8 cellular contexts compared by ENCODE assay signal in genomic region chr6:82365011-82365751, GRCh38. TPM values are rescaled to one million over a fixed set of nuclear protein-coding genes. Genes with fewer than 3 reads are reported as not detected.
A peak's percentile ranks its signal among the peaks of the same experiment; 100 is the strongest.
DNase-seq lines count a peak whose midpoint lies in the region; ATAC-seq, FAIRE-seq and TF ChIP-seq lines count a peak whose summit lies in the region.

No MANE protein-coding gene starts in this region.

- peak overlapping the region; percentile 12 for H3K4me2 ChIP-seq in endothelial cell of umbilical vein (ENCODE audit: insufficient read depth, low read length)

- CTCF ChIA-PET in endothelial cell of umbilical vein (lab: Charles Lee), result interaction anchor here (0.9 kb wide), 1 partner anchor 689 kb away, joined by 3 read pairs; no protein-coding TSS in a partner anchor

- peak overlapping the region; percentile 47 for H3K9ac ChIP-seq in endothelial cell of umbilical vein (replicated peaks; ENCODE audit: extremely low read depth, insufficient read depth, low read length)
- H3K9ac ChIP-seq in mucosa of rectum (ENCODE audit: low read depth in 1 of 2, low read length in 2 of 2), result peak overlapping the region in 1 of 2 donors; percentile 75

- H3K79me2 ChIP-seq in endothelial cell of umbilical vein (ENCODE audit: control insufficient read depth, insufficient read depth, low read length), result no peaks in the 10 kb centered on the region

- dilution Hi-C loops in endothelial cell of umbilical vein (cut with MboI; ENCODE audit: extremely low pct_ligation_motif_present, low sequenced_read_pairs), result no loop called here

- peaks cover 31% of the 10 kb centered on the region for H3K36me3 ChIP-seq in SJSA1
- no peaks in the 10 kb centered on the region for H3K36me3 ChIP-seq in endothelial cell of umbilical vein (ENCODE audit: control insufficient read depth in 2 of 2, extremely low read depth in 1 of 2, insufficient read depth in 2 of 2, low read length in 2 of 2)
- H3K36me3 ChIP-seq in mucosa of rectum (ENCODE audit: control insufficient read depth in 2 of 2, insufficient read depth in 2 of 2, low read length in 2 of 2), result no peaks in the 10 kb centered on the region

- TF ChIP-seq POLR2A in H54 (IDR thresholded peaks at IDR 0.05; ENCODE audit: low read depth, low read length) (no peak), endothelial cell of umbilical vein (IDR thresholded peaks at IDR 0.05; ENCODE audit: low read depth, low read length) (no peak)

- no TSS peak for BruUV-seq in endothelial cell of umbilical vein (replicated peaks; lab: Mats Ljungman, UMichigan)

- H4K20me1 ChIP-seq in endothelial cell of umbilical vein (replicated peaks; ENCODE audit: control insufficient read depth, extremely low read depth, insufficient read depth, low read length), result no peaks in the 10 kb centered on the region

- DNase-seq in D341Med (ENCODE audit: low spot score), result peak; percentile 70
- peak; percentile 31 for DNase-seq in H54 (ENCODE audit: insufficient read length, low spot score)
- DNase-seq in SJSA1 (ENCODE audit: low read depth in 1 of 2, low spot score in 2 of 2), result no peak
- peak; percentile 24 for DNase-seq in endothelial cell of umbilical vein (ENCODE audit: low read depth, low spot score)
- no peak for DNase-seq in Ammon's horn (ENCODE audit: low spot score)
- no peak for DNase-seq in NCI-H2171 (lab: John Stamatoyannopoulos, UW)

- peaks cover 16% of the 10 kb centered on the region for H3K4me1 ChIP-seq in SJSA1 (replicated peaks)
- H3K4me1 ChIP-seq in endothelial cell of umbilical vein (ENCODE audit: control insufficient read depth, extremely low read depth, insufficient read depth, low read length), result peaks cover 4% of the 10 kb centered on the region
- H3K4me1 ChIP-seq in mucosa of rectum (ENCODE audit: control insufficient read depth in 2 of 2, insufficient read depth in 2 of 2, low read length in 2 of 2), result peaks cover 0 to 8% of the 10 kb centered on the region in 2 donors

- no peak for ATAC-seq in GM19455 (IDR thresholded peaks at IDR 0.05; ENCODE audit: unreplicated experiment)

- H3K4me3 ChIP-seq in SJSA1 (peak overlapping the region; percentile 67), endothelial cell of umbilical vein (replicated peaks in 1 of 3; ENCODE audit: insufficient read depth in 1 of 3, low read depth in 1 of 3, low read length in 3 of 3) (peak overlapping the region; percentile 74 to 97 (median 83)), mucosa of rectum (ENCODE audit: low read length in 2 of 2) (peak overlapping the region; percentile 81 to 88)

- H3K27ac ChIP-seq in SJSA1 (peak overlapping the region; percentile 80), endothelial cell of umbilical vein (ENCODE audit: insufficient read depth, low read depth, low read length) (no peak overlapping the region), mucosa of rectum (ENCODE audit: low read depth in 2 of 2, low read length in 2 of 2) (peak overlapping the region; percentile 61 to 64)

- TF ChIP-seq CTCF in endothelial cell of umbilical vein (IDR thresholded peaks at IDR 0.05; ENCODE audit: extremely low read depth in 1 of 2, insufficient read depth in 1 of 2, low read depth in 1 of 2, low read length in 2 of 2), result peak in 1 of 2 donors; percentile 28

- H3K27me3 ChIP-seq in SJSA1 (replicated peaks) (no peaks in the 10 kb centered on the region), endothelial cell of umbilical vein (ENCODE audit: control insufficient read depth in 2 of 2, insufficient read depth in 2 of 2, low read length in 2 of 2) (peaks cover 18 to 25% of the 10 kb centered on the region in 2 experiments), mucosa of rectum (ENCODE audit: control insufficient read depth in 2 of 2, insufficient read depth in 2 of 2, low read length in 2 of 2) (peaks cover 6 to 23% of the 10 kb centered on the region in 2 donors)

- intact Hi-C loops in endothelial cell of umbilical vein (cut with micrococcal nuclease), result loop anchor here (10.0 kb wide), 1 partner anchor 830 kb away; the partner anchor contains the start of genes PGM3 and RWDD2A

- POLR2A ChIA-PET in endothelial cell of umbilical vein (lab: Charles Lee), result no interaction called here

- no peak for FAIRE-seq in H54 (lab: Jason Lieb, UNC)
- FAIRE-seq in endothelial cell of umbilical vein (lab: Jason Lieb, UNC), result no peak

- no peaks in the 10 kb centered on the region for H3K9me1 ChIP-seq in endothelial cell of umbilical vein (replicated peaks; ENCODE audit: control insufficient read depth, extremely low read depth, insufficient read depth, low read length)

- peak overlapping the region; percentile 79 for H2AFZ ChIP-seq in endothelial cell of umbilical vein (ENCODE audit: low read depth, low read length)

- H3K9me3 ChIP-seq in SJSA1 (replicated peaks), result no peaks in the 10 kb centered on the region
- no peaks in the 10 kb centered on the region for H3K9me3 ChIP-seq in endothelial cell of umbilical vein (replicated peaks; ENCODE audit: control insufficient read depth, insufficient read depth, low read length)
- no peaks in the 10 kb centered on the region for H3K9me3 ChIP-seq in mucosa of rectum (ENCODE audit: control insufficient read depth in 2 of 2, low read length in 2 of 2)

TF ChIP-seq in endothelial cell of umbilical vein, 7 proteins besides CTCF, POLR2A, EP300 and RAD21:
- TF ChIP-seq JUN (IDR thresholded peaks at IDR 0.05; ENCODE audit: borderline replicate concordance, insufficient read depth, insufficient read length, low read depth) (no peak), EZH2 (IDR thresholded peaks at IDR 0.05; ENCODE audit: borderline replicate concordance, low read depth, low read length, severe bottlenecking) (no peak), GATA2 (IDR thresholded peaks at IDR 0.05; ENCODE audit: insufficient read depth, insufficient read length, low read depth, low read length) (no peak), MAX (IDR thresholded peaks at IDR 0.05; ENCODE audit: insufficient read depth, insufficient read length) (no peak), MYC (IDR thresholded peaks at IDR 0.05; ENCODE audit: low read depth, low read length) (no peak), POLR2AphosphoS5 (IDR thresholded peaks at IDR 0.05; ENCODE audit: insufficient read depth, low read depth, low read length) (no peak), FOS (IDR thresholded peaks at IDR 0.05; ENCODE audit: borderline replicate concordance, insufficient read depth, low read length) (no peak)

RNA-seq across cellular contexts. Expression of gene TPBG, which starts 1.6 kb away (rescaled TPM):
- 37.7 and 43.8 TPM in 2 replicates for total RNA-seq in SJSA1 (2014; rRNA removed; shearing (Covaris generic))
- 9.0 and 11.4 TPM in 2 replicates for total RNA-seq in endothelial cell of umbilical vein
- polyA plus RNA-seq in endothelial cell of umbilical vein, result 7.5 and 9.7 TPM in 2 replicates
- polyA plus RNA-seq in endothelial cell of umbilical vein (2011; cell fraction: cytosol; rRNA removed), result 4.9 and 6.0 TPM in 2 replicates
- 9.0 and 10.3 TPM in 2 replicates for polyA plus RNA-seq in endothelial cell of umbilical vein (2011; cell fraction: nucleus; rRNA removed)
- 0.82 and 1.9 TPM in 2 replicates for polyA plus RNA-seq in endothelial cell of umbilical vein (2012)
- polyA minus RNA-seq in endothelial cell of umbilical vein, result 4.8 and 5.6 TPM in 2 replicates
- 16.1 TPM for polyA minus RNA-seq in endothelial cell of umbilical vein (2011; cell fraction: cytosol; rRNA and poly(A)+ RNA removed)
- 3.1 and 3.5 TPM in 2 replicates for polyA minus RNA-seq in endothelial cell of umbilical vein (2011; cell fraction: nucleus; rRNA and poly(A)+ RNA removed)

Comparison
In these comparisons a context has a peak if more than half of its experiments do, and no peak if none do; other contexts are left out.
1. DNase-seq: peak in D341Med (single experiment), H54 (single experiment) and endothelial cell of umbilical vein (single experiment); none in SJSA1 (0 of 2), Ammon's horn (single experiment) and NCI-H2171 (single experiment).
2. Peak in every context shown above with its lines, with median percentiles within 50 percentile points of each other: H3K4me3 ChIP-seq.